Comparison of ENCODE assay signal across 1 cellular context in genomic region chr7:924541-925231, GRCh38.
TF ChIP-seq lines count a peak whose summit lies in the region.

No MANE protein-coding gene starts in this region.

TF ChIP-seq in WTC11, 78 proteins besides CTCF, POLR2A, EP300 and RAD21 (continued from another document):
- TF ChIP-seq ATF6 (CRISPR knock-in tag; IDR thresholded peaks at IDR 0.05) = no peak
TF ChIP-seq in WTC11: peak in this region for 0.
